Comparison of ENCODE assay signal across 19 cellular contexts in the genomic region with DNA sequence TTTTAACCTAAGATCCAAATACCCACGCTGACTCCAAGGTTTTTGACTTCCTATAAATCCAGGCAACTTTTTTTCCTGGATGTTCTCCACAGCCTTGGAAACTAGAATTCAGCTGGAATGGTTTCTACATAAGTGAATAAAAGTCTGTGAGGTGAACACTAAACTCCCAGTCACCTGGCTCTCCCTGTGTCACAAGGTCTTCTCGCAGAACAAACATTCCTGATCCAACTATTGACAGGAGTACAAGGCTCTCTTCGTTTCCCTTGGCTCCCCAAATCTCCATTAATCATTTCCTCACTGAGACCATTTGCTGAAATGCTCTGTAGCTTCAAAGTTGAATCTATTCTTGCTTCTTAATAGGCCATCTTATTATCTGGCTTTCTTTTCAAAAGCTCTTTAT.
"Had no signal": no experiment of that assay in that cellular context is flagged by ENCODE, and none has a peak within 500 bp of the region (broad histone marks: within the 10 kb centered on the region; RNA-seq: fewer than 3 reads in every experiment).

No MANE protein-coding gene starts in this region.

- H3K27me3 ChIP-seq: dorsolateral prefrontal cortex, ovary, tibial nerve, upper lobe of left lung had no signal

- H3K4me3 ChIP-seq: dorsolateral prefrontal cortex, lower lobe of right lung, mucosa of descending colon, ovary, thoracic aorta, tibial nerve, upper lobe of left lung had no signal

- FAIRE-seq: colon, frontal cortex, small intestine, urothelium cell line had no signal

- H3K9me3 Mint-ChIP-seq: memory B cell; mesothelial cell of epicardium; stimulated activated naive B cell treated with anti-CD40 and anti-IgM and Interleukin-4, amounts not matched to agents 10 μg/mL and 1 μg/mL and 100 μg/mL, for 72 hours; stimulated activated naive CD8-positive, alpha-beta T cell treated with anti-CD3 and anti-CD28 coated beads, Interleukin-15, Interleukin-2, amounts not matched to agents 100 ng/mL and 50 ng/mL, for 24 hours had no signal

- H3K9me3 ChIP-seq: lower lobe of right lung, mucosa of descending colon, ovary, thoracic aorta, tibial nerve, upper lobe of left lung had no signal

- H3K4me3 Mint-ChIP-seq: immature natural killer cell; memory B cell; mesothelial cell of epicardium; nephron progenitor cell; stimulated activated naive B cell treated with anti-CD40 and anti-IgM and Interleukin-4, amounts not matched to agents 10 μg/mL and 1 μg/mL and 100 μg/mL, for 72 hours; stimulated activated naive CD8-positive, alpha-beta T cell treated with anti-CD3 and anti-CD28 coated beads, Interleukin-15, Interleukin-2, amounts not matched to agents 100 ng/mL and 50 ng/mL, for 24 hours had no signal

- DNase-seq: dorsolateral prefrontal cortex, left ventricle myocardium superior, lower lobe of right lung had no signal

- H3K27me3 Mint-ChIP-seq: naive thymus-derived CD8-positive, alpha-beta T cell; stimulated activated naive CD8-positive, alpha-beta T cell treated with anti-CD3 and anti-CD28 coated beads, Interleukin-15, Interleukin-2, amounts not matched to agents 100 ng/mL and 50 ng/mL, for 24 hours had no signal

- H3K27ac ChIP-seq: lower lobe of right lung, ovary, tibial nerve, upper lobe of left lung had no signal

- H3K36me3 ChIP-seq: lower lobe of right lung, ovary, thoracic aorta, tibial nerve, upper lobe of left lung had no signal

- H3K4me1 Mint-ChIP-seq: immature natural killer cell; memory B cell; stimulated activated naive B cell treated with anti-CD40 and anti-IgM and Interleukin-4, amounts not matched to agents 10 μg/mL and 1 μg/mL and 100 μg/mL, for 72 hours had no signal

- H3K36me3 Mint-ChIP-seq: immature natural killer cell; memory B cell; mesothelial cell of epicardium; stimulated activated naive B cell treated with anti-CD40 and anti-IgM and Interleukin-4, amounts not matched to agents 10 μg/mL and 1 μg/mL and 100 μg/mL, for 72 hours had no signal

- H3K27ac Mint-ChIP-seq: immature natural killer cell; memory B cell; nephron progenitor cell; stimulated activated naive B cell treated with anti-CD40 and anti-IgM and Interleukin-4, amounts not matched to agents 10 μg/mL and 1 μg/mL and 100 μg/mL, for 72 hours; stimulated activated naive CD8-positive, alpha-beta T cell treated with anti-CD3 and anti-CD28 coated beads, Interleukin-15, Interleukin-2, amounts not matched to agents 100 ng/mL and 50 ng/mL, for 24 hours had no signal
